Comparison of ENCODE assay signal across 9 cellular contexts in the genomic region with DNA sequence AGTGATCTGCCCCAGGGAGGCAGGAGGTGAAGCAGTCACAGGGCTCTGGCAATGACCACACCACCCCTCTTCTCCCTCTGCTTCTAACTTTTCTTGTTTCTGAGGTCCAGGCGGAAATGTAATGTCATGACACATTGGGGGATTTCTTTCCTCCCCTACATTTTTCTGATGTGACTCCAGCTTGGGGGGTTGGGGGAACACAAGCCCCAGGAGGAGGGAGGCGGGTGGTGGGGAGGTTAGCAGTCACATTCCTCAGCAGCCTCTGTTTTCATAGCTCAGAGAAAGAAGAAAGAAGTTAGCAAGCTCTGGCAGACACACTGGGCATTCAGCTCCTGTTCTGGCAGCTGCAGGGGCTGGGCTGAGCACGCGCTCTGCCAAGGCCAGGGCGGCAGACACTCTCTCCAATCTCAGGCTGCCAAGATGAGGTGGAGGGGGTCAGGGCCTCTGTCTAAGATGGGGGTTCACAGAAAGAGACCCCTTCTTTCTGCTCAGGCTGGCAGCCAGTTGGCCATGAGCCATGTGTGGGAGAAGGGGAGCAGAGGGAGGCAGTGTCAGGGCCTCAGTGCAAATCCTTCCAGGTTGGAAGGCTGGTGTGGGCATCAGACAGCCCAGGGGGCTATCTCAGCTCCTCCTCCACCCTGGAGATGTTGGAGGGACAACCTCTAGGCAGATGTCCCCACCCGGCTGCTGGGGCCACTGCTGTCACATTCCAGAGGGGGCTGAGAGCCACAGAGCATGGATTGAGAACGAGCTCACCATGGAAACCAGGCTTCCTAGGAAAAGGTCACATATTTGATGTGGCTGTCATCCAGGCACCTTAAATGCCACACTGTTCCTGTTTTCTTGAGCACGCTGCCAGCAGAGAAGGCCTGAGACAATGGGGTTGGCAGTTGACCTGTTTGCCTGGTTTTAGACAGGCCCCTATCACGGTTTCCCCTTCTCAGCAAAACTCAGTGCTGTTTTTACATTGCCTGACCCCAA. TPM values are rescaled to one million over a fixed set of nuclear protein-coding genes. Genes with fewer than 3 reads are reported as not detected.
DNase-seq lines count a peak whose midpoint lies in the region; ATAC-seq, FAIRE-seq and TF ChIP-seq lines count a peak whose summit lies in the region.
"Had no signal": no experiment of that assay in that cellular context is flagged by ENCODE, and none has a peak within 500 bp of the region (broad histone marks: within the 10 kb centered on the region; RNA-seq: fewer than 3 reads in every experiment).

No MANE protein-coding gene starts in this region.

- WGBS in A549 (ENCODE audit: missing lambda C conversion rate): 24% methylated on average over 8 of the region's 9 CpGs

- intact Hi-C loops in endothelial cell of umbilical vein (cut with micrococcal nuclease): loop anchor here (1.0 to 2.0 kb wide), 6 partner anchors 11 to 77 kb away; a partner anchor contains a TSS

- H3K4me2 ChIP-seq in A549: peak overlapping the region; percentile 75
- H3K4me2 ChIP-seq in endothelial cell of umbilical vein (ENCODE audit: insufficient read depth, low read length): peak overlapping the region; percentile 46

- POLR2A ChIA-PET in A549 (lab: Yijun Ruan, JAX): interaction anchor here (0.9 to 2.7 kb wide), 3 partner anchors 20 to 28 kb away, joined by 3 to 13 read pairs (median 4); a partner anchor contains a TSS
- POLR2A ChIA-PET in endothelial cell of umbilical vein (lab: Charles Lee): interaction anchor here (0.7 to 1.7 kb wide), 11 partner anchors 11 to 230 kb away, joined by 3 to 14 read pairs (median 3); a partner anchor contains a TSS

- FAIRE-seq in A549 (lab: Jason Lieb, UNC): no peak
- FAIRE-seq in endothelial cell of umbilical vein (lab: Jason Lieb, UNC): peak; percentile 94

- TSS peak; percentile 86 for BruUV-seq in endothelial cell of umbilical vein (replicated peaks; lab: Mats Ljungman, UMichigan)

- no peak for TF ChIP-seq POLR2A in A549 (IDR thresholded peaks at IDR 0.05; ENCODE audit: low read length)
- TF ChIP-seq POLR2A in endothelial cell of umbilical vein (IDR thresholded peaks at IDR 0.05; ENCODE audit: low read depth, low read length): no peak

- H3K9me1 ChIP-seq in endothelial cell of umbilical vein (replicated peaks; ENCODE audit: control insufficient read depth, extremely low read depth, insufficient read depth, low read length): no peaks in the 10 kb centered on the region

- H4K20me1 ChIP-seq in endothelial cell of umbilical vein (replicated peaks; ENCODE audit: control insufficient read depth, extremely low read depth, insufficient read depth, low read length): no peaks in the 10 kb centered on the region

- ATAC-seq in A549 (peak; percentile 67 to 76), HG02763 (IDR thresholded peaks at IDR 0.05; ENCODE audit: unreplicated experiment) (no peak)

- CTCF ChIA-PET in A549 (lab: Yijun Ruan, JAX) (interaction anchor here (1.0 to 4.0 kb wide), 6 partner anchors 18 to 84 kb away, joined by 3 to 29 read pairs (median 4); a partner anchor contains a TSS), endothelial cell of umbilical vein (lab: Charles Lee) (interaction anchor here (1.0 to 4.6 kb wide), 11 partner anchors 12 to 78 kb away, joined by 3 to 40 read pairs (median 5); a partner anchor contains a TSS)

- H3K9me3 ChIP-seq in A549 (no peaks in the 10 kb centered on the region), endothelial cell of umbilical vein (replicated peaks; ENCODE audit: control insufficient read depth, insufficient read depth, low read length) (no peaks in the 10 kb centered on the region)

- H2AFZ ChIP-seq in endothelial cell of umbilical vein (ENCODE audit: low read depth, low read length): peak overlapping the region; percentile 4

- H3K4me3 ChIP-seq in A549 (no peak overlapping the region), endothelial cell of umbilical vein (replicated peaks in 1 of 3; ENCODE audit: insufficient read depth in 1 of 3, low read depth in 1 of 3, low read length in 3 of 3) (no peak overlapping the region)

- no peaks in the 10 kb centered on the region for H3K36me3 ChIP-seq in endothelial cell of umbilical vein (ENCODE audit: control insufficient read depth in 2 of 2, extremely low read depth in 1 of 2, insufficient read depth in 2 of 2, low read length in 2 of 2)

- H3K4me1 ChIP-seq in A549 (peaks cover 51% of the 10 kb centered on the region), endothelial cell of umbilical vein (ENCODE audit: control insufficient read depth, extremely low read depth, insufficient read depth, low read length) (peaks cover 55% of the 10 kb centered on the region)

- DNase-seq in A549 (ENCODE audit: low read depth in 1 of 2, low spot score in 1 of 2) (peak in 1 of 2 experiments; percentile 47), MV-4-11 (lab: John Stamatoyannopoulos, UW) (peak; percentile 21), endothelial cell of umbilical vein (ENCODE audit: low read depth, low spot score) (peak; percentile 94), myocyte (ENCODE audit: low read depth) (peak; percentile 82), COR-L47 (lab: John Stamatoyannopoulos, UW) (no peak), H4 (ENCODE audit: low spot score) (no peak), NCI-H1417 (lab: John Stamatoyannopoulos, UW) (no peak)
- DNase-seq: DND-41 had no signal

- H3K79me2 ChIP-seq in endothelial cell of umbilical vein (ENCODE audit: control insufficient read depth, insufficient read depth, low read length): no peaks in the 10 kb centered on the region

- H3K27ac ChIP-seq in A549: peak overlapping the region; percentile 66 to 89
- peak overlapping the region; percentile 99 for H3K27ac ChIP-seq in endothelial cell of umbilical vein (ENCODE audit: insufficient read depth, low read depth, low read length)

- TF ChIP-seq CTCF in A549 (IDR thresholded peaks at IDR 0.05) (no peak), endothelial cell of umbilical vein (IDR thresholded peaks at IDR 0.05; ENCODE audit: extremely low read depth in 1 of 2, insufficient read depth in 1 of 2, low read depth in 1 of 2, low read length in 2 of 2) (no peak)

- TF ChIP-seq EP300 in A549 (IDR thresholded peaks at IDR 0.05): 0 out of 5 replicates have a peak, but pooled peaks of 1 of the 2 experiments have one; percentile 10

- no peak for TF ChIP-seq RAD21 in A549 (conservative IDR thresholded peaks at IDR 0.05 in 1 of 2, IDR thresholded peaks at IDR 0.05 in 1 of 2)

- no peaks in the 10 kb centered on the region for H3K27me3 ChIP-seq in endothelial cell of umbilical vein (ENCODE audit: control insufficient read depth in 2 of 2, insufficient read depth in 2 of 2, low read length in 2 of 2)

- dilution Hi-C loops in endothelial cell of umbilical vein (cut with MboI; ENCODE audit: extremely low pct_ligation_motif_present, low sequenced_read_pairs): no loop called here

- H3K9ac ChIP-seq in endothelial cell of umbilical vein (replicated peaks; ENCODE audit: extremely low read depth, insufficient read depth, low read length): peak overlapping the region; percentile 95

RNA-seq across cellular contexts. Expression of a gene that starts 20.1 kb away (rescaled TPM):
- polyA plus RNA-seq in A549 (2011; rRNA removed): 90.4 and 97.0 TPM in 2 replicates
- 80.9 and 104 TPM in 2 replicates for polyA plus RNA-seq in A549 (2012; cell fraction: cytosol; rRNA removed)
- 51.2 and 56.7 TPM in 2 replicates for polyA plus RNA-seq in A549 (2012; cell fraction: nucleus; rRNA removed)
- polyA plus RNA-seq in A549 (2017; fragmentation: RNase III; extraction: RNeasy Plus Mini Kit Qiagen cat#74134 plus additional on column Dnase treatment): 201 to 239 TPM (median 226 TPM) in 3 replicates
- polyA minus RNA-seq in A549 (2011; rRNA and poly(A)+ RNA removed): 58.8 and 72.3 TPM in 2 replicates
- 107 and 108 TPM in 2 replicates for total RNA-seq in endothelial cell of umbilical vein
- polyA plus RNA-seq in endothelial cell of umbilical vein: 156 and 158 TPM in 2 replicates
- 180 and 203 TPM in 2 replicates for polyA plus RNA-seq in endothelial cell of umbilical vein (2011; cell fraction: cytosol; rRNA removed)
- 69.6 and 71.7 TPM in 2 replicates for polyA plus RNA-seq in endothelial cell of umbilical vein (2011; cell fraction: nucleus; rRNA removed)
- polyA plus RNA-seq in endothelial cell of umbilical vein (2012): 141 and 266 TPM in 2 replicates
- 115 and 149 TPM in 2 replicates for polyA minus RNA-seq in endothelial cell of umbilical vein
- polyA minus RNA-seq in endothelial cell of umbilical vein (2011; cell fraction: cytosol; rRNA and poly(A)+ RNA removed): 25.7 TPM
- 29.2 and 44.5 TPM in 2 replicates for polyA minus RNA-seq in endothelial cell of umbilical vein (2011; cell fraction: nucleus; rRNA and poly(A)+ RNA removed)
- total RNA-seq in myocyte: 42.0 and 63.9 TPM in 2 replicates
- 75.9 TPM for polyA plus RNA-seq in myocyte (2012)
- 58.8 and 77.4 TPM in 2 replicates for total RNA-seq in H4 (2014; rRNA removed; shearing (Covaris generic))

RNA-seq across cellular contexts. Expression of a gene that starts 23.4 kb away (rescaled TPM):
- polyA plus RNA-seq in A549 (2011; rRNA removed) (4.2 and 5.0 TPM in 2 replicates), A549 (2017; fragmentation: RNase III; extraction: RNeasy Plus Mini Kit Qiagen cat#74134 plus additional on column Dnase treatment) (3.4 to 5.1 TPM (median 3.5 TPM) in 3 replicates), endothelial cell of umbilical vein (62.9 and 79.8 TPM in 2 replicates)
- polyA plus RNA-seq in A549 (2012; cell fraction: cytosol; rRNA removed): 3.0 and 4.3 TPM in 2 replicates
- 4.0 and 6.1 TPM in 2 replicates for polyA plus RNA-seq in A549 (2012; cell fraction: nucleus; rRNA removed)
- polyA minus RNA-seq in A549 (2011; rRNA and poly(A)+ RNA removed): 1.3 and 1.4 TPM in 2 replicates
- total RNA-seq in endothelial cell of umbilical vein (33.2 and 35.3 TPM in 2 replicates), myocyte (10.1 and 10.2 TPM in 2 replicates)
- polyA plus RNA-seq in endothelial cell of umbilical vein (2011; cell fraction: cytosol; rRNA removed): 79.4 and 88.5 TPM in 2 replicates
- 126 and 162 TPM in 2 replicates for polyA plus RNA-seq in endothelial cell of umbilical vein (2011; cell fraction: nucleus; rRNA removed)
- 38.6 and 57.3 TPM in 2 replicates for polyA plus RNA-seq in endothelial cell of umbilical vein (2012)
- polyA minus RNA-seq in endothelial cell of umbilical vein: 33.7 and 35.1 TPM in 2 replicates
- polyA minus RNA-seq in endothelial cell of umbilical vein (2011; cell fraction: cytosol; rRNA and poly(A)+ RNA removed): 1.2 TPM
- 54.6 and 68.6 TPM in 2 replicates for polyA minus RNA-seq in endothelial cell of umbilical vein (2011; cell fraction: nucleus; rRNA and poly(A)+ RNA removed)
- polyA plus RNA-seq in myocyte (2012): 41.6 TPM
- 1.3 and 1.9 TPM in 2 replicates for total RNA-seq in H4 (2014; rRNA removed; shearing (Covaris generic))

RNA-seq across cellular contexts. Expression of a gene that starts 37.0 kb away (rescaled TPM):
- polyA plus RNA-seq in A549 (2011; rRNA removed) (not detected in 2 replicates), A549 (2017; fragmentation: RNase III; extraction: RNeasy Plus Mini Kit Qiagen cat#74134 plus additional on column Dnase treatment) (not detected in 3 replicates), endothelial cell of umbilical vein (not detected in 2 replicates)
- polyA plus RNA-seq in A549 (2012; cell fraction: cytosol; rRNA removed): 0.01 TPM in 1 of 2 replicates, not detected in the other
- 0.02 and 0.06 TPM in 2 replicates for polyA plus RNA-seq in A549 (2012; cell fraction: nucleus; rRNA removed)
- polyA minus RNA-seq in A549 (2011; rRNA and poly(A)+ RNA removed): 0.08 TPM in 1 of 2 replicates, not detected in the other
- total RNA-seq in endothelial cell of umbilical vein (not detected in 2 replicates), myocyte (not detected in 2 replicates)
- polyA plus RNA-seq in endothelial cell of umbilical vein (2011; cell fraction: cytosol; rRNA removed): 0.06 TPM in 1 of 2 replicates, not detected in the other
- polyA plus RNA-seq in endothelial cell of umbilical vein (2011; cell fraction: nucleus; rRNA removed): 0.09 and 0.22 TPM in 2 replicates
- not detected in 2 replicates for polyA plus RNA-seq in endothelial cell of umbilical vein (2012)
- polyA minus RNA-seq in endothelial cell of umbilical vein: not detected in 2 replicates
- polyA minus RNA-seq in endothelial cell of umbilical vein (2011; cell fraction: cytosol; rRNA and poly(A)+ RNA removed): not detected
- not detected in 2 replicates for polyA minus RNA-seq in endothelial cell of umbilical vein (2011; cell fraction: nucleus; rRNA and poly(A)+ RNA removed)
- 0.04 TPM for polyA plus RNA-seq in myocyte (2012)
- not detected in 2 replicates for total RNA-seq in H4 (2014; rRNA removed; shearing (Covaris generic))

Comparison
In these comparisons a context has a peak if more than half of its experiments do, and no peak if none do; other contexts are left out.
1. DNase-seq: peak in MV-4-11 (single experiment), endothelial cell of umbilical vein (single experiment) and myocyte (single experiment); none in COR-L47 (single experiment), H4 (single experiment) and NCI-H1417 (0 of 3).